In genomic region chr22:44701824-44702478, GRCh38 we compare ENCODE assay signal across 1 cellular context.
A peak's percentile ranks its signal among the peaks of the same experiment; 100 is the strongest.
TF ChIP-seq lines count a peak whose summit lies in the region.

TSS of gene PRR5 (plus strand) at chr22:44702204. CDS start at chr22:44702475, 271 bp downstream.

TF ChIP-seq in HepG2, 621 proteins besides CTCF, POLR2A, EP300 and RAD21 (continued from another document and continues in another):
- TF ChIP-seq MLXIP (CRISPR knock-in tag; IDR thresholded peaks at IDR 0.05; ENCODE audit: borderline replicate concordance) (no peak), NR3C1 (CRISPR knock-in tag; IDR thresholded peaks at IDR 0.05) (no peak), PLRG1 (conservative IDR thresholded peaks at IDR 0.05) (no peak), ZNF564 (CRISPR knock-in tag; IDR thresholded peaks at IDR 0.05) (peak; percentile 93; the same call in 1 of the 2 replicates), ZNF776 (CRISPR knock-in tag; IDR thresholded peaks at IDR 0.05) (no peak), ZNF556 (CRISPR knock-in tag; IDR thresholded peaks at IDR 0.05; ENCODE audit: borderline replicate concordance) (0 out of 2 replicates have a peak, but pooled peaks have one; percentile 5), NR1H2 (CRISPR knock-in tag; IDR thresholded peaks at IDR 0.05; ENCODE audit: borderline replicate concordance, low read depth) (no peak), CREBL2 (CRISPR knock-in tag; IDR thresholded peaks at IDR 0.05; ENCODE audit: borderline replicate concordance) (no peak), ZNF17 (CRISPR knock-in tag; IDR thresholded peaks at IDR 0.05) (no peak), DMAP1 (CRISPR knock-in tag; IDR thresholded peaks at IDR 0.05) (peak; percentile 36; the same call in 1 of the 2 replicates), ZNF10 (CRISPR knock-in tag; IDR thresholded peaks at IDR 0.05; ENCODE audit: borderline replicate concordance, low read depth) (no peak), KDM4B (CRISPR knock-in tag; IDR thresholded peaks at IDR 0.05) (no peak), MYC (CRISPR knock-in tag; IDR thresholded peaks at IDR 0.05; ENCODE audit: borderline replicate concordance) (peak; percentile 76; the same call in 1 of the 2 replicates), HNF1A (IDR thresholded peaks at IDR 0.05; ENCODE audit: low read depth) (no peak; the same call in 1 of the 2 replicates), HNF1A (CRISPR knock-in tag; IDR thresholded peaks at IDR 0.05; ENCODE audit: borderline replicate concordance) (peak; percentile 71), ZNF691 (CRISPR knock-in tag; IDR thresholded peaks at IDR 0.05; ENCODE audit: borderline replicate concordance, low read depth) (no peak; the same call in 1 of the 2 replicates), ZNF75D (CRISPR knock-in tag; IDR thresholded peaks at IDR 0.05; ENCODE audit: borderline replicate concordance) (no peak), ZNF589 (CRISPR knock-in tag; conservative IDR thresholded peaks at IDR 0.05) (no peak), ELF3 (CRISPR knock-in tag; IDR thresholded peaks at IDR 0.05) (0 out of 2 replicates have a peak, but pooled peaks have one; percentile 30), ZNF331 (CRISPR knock-in tag; IDR thresholded peaks at IDR 0.05) (0 out of 2 replicates have a peak, but pooled peaks have one; percentile 12), MTA1 (CRISPR knock-in tag; IDR thresholded peaks at IDR 0.05; ENCODE audit: borderline replicate concordance) (peak; percentile 28; the same call in 1 of the 2 replicates), ZNF841 (CRISPR knock-in tag; IDR thresholded peaks at IDR 0.05; ENCODE audit: borderline replicate concordance) (no peak), STAT5B (CRISPR knock-in tag; IDR thresholded peaks at IDR 0.05) (no peak), DPF2 (CRISPR knock-in tag; IDR thresholded peaks at IDR 0.05; ENCODE audit: borderline replicate concordance, low read depth) (no peak), ARNT2 (CRISPR knock-in tag; IDR thresholded peaks at IDR 0.05; ENCODE audit: low read depth) (0 out of 2 replicates have a peak, but pooled peaks have one; percentile 30), FOXA1 (IDR thresholded peaks at IDR 0.05) (no peak), FOXA1 (CRISPR knock-in tag; IDR thresholded peaks at IDR 0.05) (0 out of 2 replicates have a peak, but pooled peaks have one; percentile 17), IRX3 (CRISPR knock-in tag; IDR thresholded peaks at IDR 0.05; ENCODE audit: borderline replicate concordance, low read depth) (no peak), ZNF34 (CRISPR knock-in tag; IDR thresholded peaks at IDR 0.05; ENCODE audit: borderline replicate concordance) (no peak), HIVEP1 (CRISPR knock-in tag; IDR thresholded peaks at IDR 0.05) (no peak), MIXL1 (CRISPR knock-in tag; IDR thresholded peaks at IDR 0.05) (no peak), JARID2 (CRISPR knock-in tag; IDR thresholded peaks at IDR 0.05; ENCODE audit: insufficient replicate concordance) (no peak), ZBTB43 (CRISPR knock-in tag; conservative IDR thresholded peaks at IDR 0.05) (no peak), ZNF382 (CRISPR knock-in tag; IDR thresholded peaks at IDR 0.05; ENCODE audit: borderline replicate concordance) (no peak), KLF15 (CRISPR knock-in tag; IDR thresholded peaks at IDR 0.05; ENCODE audit: borderline replicate concordance) (no peak), HMGA1 (CRISPR knock-in tag; conservative IDR thresholded peaks at IDR 0.05) (no peak), YEATS4 (CRISPR knock-in tag; IDR thresholded peaks at IDR 0.05; ENCODE audit: borderline replicate concordance) (no peak; the same call in 1 of the 2 replicates), ZNF710 (CRISPR knock-in tag; IDR thresholded peaks at IDR 0.05; ENCODE audit: borderline replicate concordance) (no peak), FOXJ3 (CRISPR knock-in tag; IDR thresholded peaks at IDR 0.05; ENCODE audit: borderline replicate concordance) (no peak), SP1 (IDR thresholded peaks at IDR 0.05) (no peak), SP1 (CRISPR knock-in tag; IDR thresholded peaks at IDR 0.05) (peak; percentile 68), ZNF414 (CRISPR knock-in tag; IDR thresholded peaks at IDR 0.05) (no peak), ZNF33B (CRISPR knock-in tag; IDR thresholded peaks at IDR 0.05) (0 out of 2 replicates have a peak, but pooled peaks have one; percentile 24), GATAD2A (CRISPR knock-in tag; IDR thresholded peaks at IDR 0.05) (no peak; the same call in 1 of the 2 replicates), IRF2 (CRISPR knock-in tag; IDR thresholded peaks at IDR 0.05) (0 out of 2 replicates have a peak, but pooled peaks have one; percentile 23), PHF20 (CRISPR knock-in tag; IDR thresholded peaks at IDR 0.05) (0 out of 2 replicates have a peak, but pooled peaks have one; percentile 29), MZF1 (CRISPR knock-in tag; IDR thresholded peaks at IDR 0.05; ENCODE audit: borderline replicate concordance) (no peak), RELA (CRISPR knock-in tag; IDR thresholded peaks at IDR 0.05) (no peak), PRDM10 (CRISPR knock-in tag; IDR thresholded peaks at IDR 0.05; ENCODE audit: low read depth) (no peak), ZNF251 (CRISPR knock-in tag; IDR thresholded peaks at IDR 0.05) (no peak), SIN3B (IDR thresholded peaks at IDR 0.05; ENCODE audit: low read length) (no peak), HNF1B (CRISPR knock-in tag; IDR thresholded peaks at IDR 0.05) (no peak)
